ENCODE assay signal across 9 cellular contexts in genomic region chr6:80457044-80457933, GRCh38.
DNase-seq lines count a peak whose midpoint lies in the region; ATAC-seq and TF ChIP-seq lines count a peak whose summit lies in the region.
"Had no signal": no experiment of that assay in that cellular context is flagged by ENCODE, and none has a peak within 500 bp of the region (broad histone marks: within the 10 kb centered on the region; RNA-seq: fewer than 3 reads in every experiment).

No MANE protein-coding gene starts in this region.

- TF ChIP-seq EP300 in esophagus muscularis mucosa (IDR thresholded peaks at IDR 0.05) = no peak

- H3K4me1 ChIP-seq in adrenal gland (replicated peaks in 1 of 2) (peaks cover 0 to 9% of the 10 kb centered on the region in 2 donors), esophagus muscularis mucosa (peaks cover 6 to 16% (median 14%) of the 10 kb centered on the region in 4 donors)

- intact Hi-C loops in adrenal gland (cut with DNase I) = no loop called here
- intact Hi-C loops in Right ventricle myocardium superior (cut with DNase I) = no loop called here
- intact Hi-C loops in esophagus muscularis mucosa (cut with DNase I) = no loop called here

- no peak overlapping the region for H3K27ac ChIP-seq in adrenal gland
- no peak overlapping the region for H3K27ac ChIP-seq in esophagus muscularis mucosa (replicated peaks in 1 of 4)

- TF ChIP-seq CTCF in GM06990 (IDR thresholded peaks at IDR 0.05; ENCODE audit: insufficient read depth, low read length, poor library complexity, severe bottlenecking) = peak; percentile 35
- TF ChIP-seq CTCF in adrenal gland (IDR thresholded peaks at IDR 0.05) = no peak
- TF ChIP-seq CTCF in esophagus muscularis mucosa (IDR thresholded peaks at IDR 0.05) = no peak

- H3K9me3 ChIP-seq in adrenal gland (replicated peaks in 1 of 3) = no peaks in the 10 kb centered on the region
- H3K9me3 ChIP-seq in esophagus muscularis mucosa = no peaks in the 10 kb centered on the region

- H3K4me3 ChIP-seq in GM06990 (replicated peaks; ENCODE audit: low read depth, low read length) (no peak overlapping the region), adrenal gland (no peak overlapping the region), esophagus muscularis mucosa (no peak overlapping the region)

- H3K36me3 ChIP-seq in GM06990 (ENCODE audit: control insufficient read depth, insufficient read depth, low read length) (no peaks in the 10 kb centered on the region), adrenal gland (replicated peaks in 1 of 2) (no peaks in the 10 kb centered on the region), esophagus muscularis mucosa (no peaks in the 10 kb centered on the region)

- ATAC-seq in Right ventricle myocardium superior (ENCODE audit: poor library complexity) = peak; percentile 99
- ATAC-seq in HG03571 (IDR thresholded peaks at IDR 0.05; ENCODE audit: unreplicated experiment) = no peak
- ATAC-seq in HG03159 (IDR thresholded peaks at IDR 0.05; ENCODE audit: unreplicated experiment) = no peak

- H3K27me3 ChIP-seq in GM06990 (replicated peaks; ENCODE audit: control insufficient read depth, insufficient read depth, low read length) = no peaks in the 10 kb centered on the region
- H3K27me3 ChIP-seq in adrenal gland = no peaks in the 10 kb centered on the region
- H3K27me3 ChIP-seq in esophagus muscularis mucosa = no peaks in the 10 kb centered on the region

- DNase-seq in GM06990 (ENCODE audit: extremely low read depth, insufficient read length) (no peak), adrenal gland (peak; percentile 74 to 91 (median 87)), Right ventricle myocardium superior (peak; percentile 78), renal cortical epithelial cell (ENCODE audit: low read depth) (peak; percentile 97), esophagus muscularis mucosa (ENCODE audit: extremely low spot score) (no peak), GM19238 (ENCODE audit: insufficient read length, low spot score) (no peak)
- DNase-seq: NCI-H1694 treated with DMSO at 0.1 percent for 48 hours had no signal

- WGBS in adrenal gland, 4 donors = 59 to 73% (median 65%) methylated on average over 5 of the region's 5 CpGs
- 52% methylated on average over 5 of the region's 5 CpGs for WGBS in esophagus muscularis mucosa

- no peak for TF ChIP-seq POLR2A in adrenal gland (IDR thresholded peaks at IDR 0.05)
- no peak for TF ChIP-seq POLR2A in esophagus muscularis mucosa (IDR thresholded peaks at IDR 0.05; ENCODE audit: low read depth)

Comparison
In these comparisons a context has a peak if more than half of its experiments do, and no peak if none do; other contexts are left out.
1. DNase-seq: peak in adrenal gland (7 of 7), Right ventricle myocardium superior (single experiment) and renal cortical epithelial cell (single experiment); none in GM06990 (single experiment), esophagus muscularis mucosa (single experiment) and GM19238 (single experiment).